ENCODE assay signal across 8 cellular contexts in the genomic region with DNA sequence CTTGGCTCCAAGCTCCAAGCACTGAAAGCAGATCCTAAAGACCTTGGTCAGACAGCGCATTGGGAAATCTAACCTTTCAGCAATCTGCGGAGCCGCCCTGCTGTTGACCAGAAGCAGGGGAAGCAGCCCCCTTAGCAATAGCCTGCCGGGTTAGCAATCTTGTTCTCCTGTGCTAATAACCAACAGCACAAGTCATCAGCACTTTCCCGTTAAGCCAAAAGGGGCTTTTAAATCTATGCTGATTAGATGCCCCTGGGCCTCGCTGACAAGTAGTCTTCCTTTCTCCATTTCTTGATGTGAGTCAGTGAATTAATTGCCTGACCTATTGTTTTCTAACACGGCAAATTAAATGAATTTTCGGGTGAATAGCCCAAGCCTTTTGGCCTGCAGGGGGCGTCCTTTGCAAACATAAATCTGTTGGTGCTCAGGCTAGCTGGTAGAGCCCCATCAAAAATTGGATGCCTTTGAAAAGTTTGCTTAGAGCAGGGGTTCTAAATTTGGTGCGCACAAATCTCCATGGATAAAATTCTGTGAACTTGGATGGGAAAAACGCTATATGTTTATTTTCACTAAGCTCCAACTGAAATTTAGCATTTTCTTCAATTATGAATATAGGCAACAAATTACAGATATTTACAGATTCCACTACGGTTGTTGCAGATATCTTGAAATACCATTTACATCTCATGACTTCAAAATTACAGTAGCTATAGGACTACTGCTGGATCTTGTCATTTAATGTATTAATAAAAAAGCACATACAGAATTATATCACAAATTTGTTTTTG. TPM values are rescaled to one million over a fixed set of nuclear protein-coding genes. Genes with fewer than 3 reads are reported as not detected.
DNase-seq lines count a peak whose midpoint lies in the region; ATAC-seq and TF ChIP-seq lines count a peak whose summit lies in the region.

No MANE protein-coding gene starts in this region.

- peaks cover 3% of the 10 kb centered on the region for H3K4me1 ChIP-seq in CD4-positive, CD25-positive, alpha-beta regulatory T cell (ENCODE audit: control insufficient read depth, insufficient read depth, low read length, poor library complexity, severe bottlenecking)
- peaks cover 0 to 25% (median 8%) of the 10 kb centered on the region in 6 donors for H3K4me1 ChIP-seq in spleen

- peak; percentile 64 to 73 for ATAC-seq in CD4-positive, CD25-positive, alpha-beta regulatory T cell (ENCODE audit: low read depth in 2 of 2)
- ATAC-seq in GM21423 (IDR thresholded peaks at IDR 0.05; ENCODE audit: unreplicated experiment), result peak; percentile 38
- no peak for ATAC-seq in HG02678 (IDR thresholded peaks at IDR 0.05; ENCODE audit: unreplicated experiment)

- no peak overlapping the region for H3K4me3 Mint-ChIP-seq in CD4-positive, CD25-positive, alpha-beta regulatory T cell

- WGBS in spleen, 5 donors, result 17 to 19% (median 19%) methylated on average over 12 of the region's 12 CpGs

- H3K9me3 Mint-ChIP-seq in CD4-positive, CD25-positive, alpha-beta regulatory T cell, result peaks cover 0 to 5% (median 0%) of the 10 kb centered on the region in 7 donors

- no peak overlapping the region for H3K4me3 ChIP-seq in CD4-positive, CD25-positive, alpha-beta regulatory T cell (ENCODE audit: low read depth, low read length)
- peak overlapping the region; percentile 35 for H3K4me3 ChIP-seq in brain microvascular endothelial cell (ENCODE audit: low read depth, low read length)
- peak overlapping the region in 2 of 8 donors; percentile 17 to 31 for H3K4me3 ChIP-seq in spleen

- no peak overlapping the region for H3K27ac ChIP-seq in CD4-positive, CD25-positive, alpha-beta regulatory T cell (ENCODE audit: insufficient read depth, low read length, poor library complexity, severe bottlenecking)
- H3K27ac ChIP-seq in brain microvascular endothelial cell (no peak overlapping the region), spleen (peak overlapping the region in 5 of 8 donors; percentile 37 to 64 (median 41))

- no peaks in the 10 kb centered on the region for H3K9me3 ChIP-seq in CD4-positive, CD25-positive, alpha-beta regulatory T cell (ENCODE audit: control insufficient read depth in 2 of 2, low read length in 2 of 2)
- peaks cover 0 to 5% (median 0%) of the 10 kb centered on the region in 8 donors for H3K9me3 ChIP-seq in spleen

- TF ChIP-seq CTCF in brain microvascular endothelial cell (IDR thresholded peaks at IDR 0.05; ENCODE audit: low read depth, low read length, missing control alignments) (peak; percentile 84), spleen (IDR thresholded peaks at IDR 0.05 in 8 of 11, conservative IDR thresholded peaks at IDR 0.05 in 3 of 11) (peak; percentile 53 to 88 (median 82))

- no peak for TF ChIP-seq POLR2A in spleen (IDR thresholded peaks at IDR 0.05)

- H3K27ac Mint-ChIP-seq in CD4-positive, CD25-positive, alpha-beta regulatory T cell, result peak overlapping the region in 1 of 3 donors; percentile 14

- H3K27me3 Mint-ChIP-seq in CD4-positive, CD25-positive, alpha-beta regulatory T cell, result no peaks in the 10 kb centered on the region

- in situ Hi-C loops in brain microvascular endothelial cell (cut with HindIII; ENCODE audit: low pct_ligation_motif_present, low sequenced_read_pairs), result loop anchor here (10.0 kb wide), 1 partner anchor 325 kb away; a partner anchor contains a TSS

- intact Hi-C loops in spleen (cut with DNase I; ENCODE audit: low total_unique reads), result loop anchor here (5.0 to 10.0 kb wide), 3 partner anchors 325 to 725 kb away; a partner anchor contains a TSS

- peaks cover 3 to 17% (median 6%) of the 10 kb centered on the region in 4 donors for H3K4me1 Mint-ChIP-seq in CD4-positive, CD25-positive, alpha-beta regulatory T cell

- H3K36me3 ChIP-seq in CD4-positive, CD25-positive, alpha-beta regulatory T cell (ENCODE audit: control insufficient read depth, insufficient read depth, low read length), result no peaks in the 10 kb centered on the region
- no peaks in the 10 kb centered on the region for H3K36me3 ChIP-seq in brain microvascular endothelial cell (replicated peaks)
- no peaks in the 10 kb centered on the region for H3K36me3 ChIP-seq in spleen

- DNase-seq in CD4-positive, CD25-positive, alpha-beta regulatory T cell, result peak; percentile 67 to 77 (median 74)
- DNase-seq in NCI-H1694 (lab: John Stamatoyannopoulos, UW), result peak; percentile 93
- DNase-seq in UCSD-AML1 (lab: John Stamatoyannopoulos, UW; ENCODE audit: unreplicated experiment), result peak; percentile 73
- DNase-seq in brain microvascular endothelial cell, result peak; percentile 83
- peak; percentile 95 for DNase-seq in inferior parietal cortex (ENCODE audit: extremely low spot score)
- DNase-seq in spleen, result peak; percentile 92

- H3K27me3 ChIP-seq in CD4-positive, CD25-positive, alpha-beta regulatory T cell (ENCODE audit: control insufficient read depth, insufficient read depth, low read length), result no peaks in the 10 kb centered on the region
- H3K27me3 ChIP-seq in brain microvascular endothelial cell (replicated peaks), result no peaks in the 10 kb centered on the region
- H3K27me3 ChIP-seq in spleen (replicated peaks in 1 of 7), result no peaks in the 10 kb centered on the region

- H3K36me3 Mint-ChIP-seq in CD4-positive, CD25-positive, alpha-beta regulatory T cell, result peaks cover 7% of the 10 kb centered on the region

RNA-seq across cellular contexts. Expression of a gene that starts 24.7 kb away (rescaled TPM):
- 23.3 TPM for total RNA-seq in CD4-positive, CD25-positive, alpha-beta regulatory T cell
- 10 to 100 TPM; 17.7 to 25.5 (median 20.4) TPM for polyA plus RNA-seq in CD4-positive, CD25-positive, alpha-beta regulatory T cell
- 10 to 100 TPM in 6 of 7 donors, 1 to 10 TPM in 1; 9.3 to 24.8 (median 12.0) TPM for total RNA-seq in spleen
- 10 to 100 TPM in 2 of 3 donors, 1 to 10 TPM in 1; 8.1 to 15.3 (median 12.0) TPM for polyA plus RNA-seq in spleen

RNA-seq across cellular contexts. Expression of a gene that starts 24.7 kb away (rescaled TPM):
- total RNA-seq in CD4-positive, CD25-positive, alpha-beta regulatory T cell, result 14.1 TPM
- 1 to 10 TPM; 4.0 to 5.1 (median 4.5) TPM for polyA plus RNA-seq in CD4-positive, CD25-positive, alpha-beta regulatory T cell
- 10 to 100 TPM in 6 of 7 donors, 1 to 10 TPM in 1; 7.5 to 15.9 (median 10.6) TPM for total RNA-seq in spleen
- polyA plus RNA-seq in spleen, result 1 to 10 TPM; 2.7 to 3.9 (median 2.9) TPM

Comparison
In these comparisons a context has a peak if more than half of its experiments do, and no peak if none do; other contexts are left out.
1. H3K27ac ChIP-seq: peak in spleen (5 of 8); none in CD4-positive, CD25-positive, alpha-beta regulatory T cell (single experiment) and brain microvascular endothelial cell (single experiment).
2. Peak in every context shown above with its lines, with median percentiles within 50 percentile points of each other: DNase-seq.